ENCODE assay signal across 20 cellular contexts in the genomic region with DNA sequence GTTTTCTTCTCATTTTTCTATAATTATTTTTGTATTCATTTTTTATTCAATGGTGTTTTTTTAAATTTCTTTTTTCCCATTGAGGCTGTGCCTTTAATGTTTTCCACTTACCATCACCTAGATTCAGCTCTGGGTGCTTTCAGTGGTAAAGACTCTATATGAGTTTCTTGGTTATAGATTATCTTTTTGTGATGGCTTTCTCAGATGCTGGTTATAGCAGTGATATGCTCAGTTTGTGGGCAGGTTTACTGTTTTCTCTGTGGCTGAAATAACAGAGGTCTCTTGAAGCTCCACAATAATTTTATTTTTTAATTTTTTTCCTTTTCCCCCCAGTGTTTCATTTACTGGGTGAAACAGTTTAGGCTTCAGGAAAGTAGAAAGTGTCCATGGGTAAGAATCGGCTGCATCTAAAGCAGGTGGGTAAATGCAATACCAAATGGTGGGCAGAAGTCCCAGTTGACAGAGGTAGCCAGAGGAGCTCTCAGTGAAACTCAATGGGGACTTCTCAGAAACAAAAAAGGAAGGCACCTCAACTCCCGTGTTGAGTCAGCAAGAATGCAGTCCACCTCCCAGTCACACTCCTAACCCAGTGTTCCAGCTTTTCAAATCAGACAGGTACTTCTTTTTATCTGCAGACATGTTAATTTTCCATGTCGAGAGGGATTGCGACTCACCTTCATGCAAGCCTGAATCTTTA.
DNase-seq lines count a peak whose midpoint lies in the region; ATAC-seq, FAIRE-seq and TF ChIP-seq lines count a peak whose summit lies in the region.
"Had no signal": no experiment of that assay in that cellular context is flagged by ENCODE, and none has a peak within 500 bp of the region (broad histone marks: within the 10 kb centered on the region; RNA-seq: fewer than 3 reads in every experiment).

No MANE protein-coding gene starts in this region.

- intact Hi-C loops in kidney (cut with DNase I) = no loop called here
- intact Hi-C loops in activated T-helper 2 cell treated with anti-CD3 and anti-CD28 coated beads, Interferon-gamma antibody, Interleukin-2, Interleukin-4, amounts not matched to agents 10 μg/mL and 5 μg/mL and 100 μg/mL, durations not matched to agents 14 hours and 24 hours and 36 hours (cut with micrococcal nuclease) = no loop called here

- WGBS in endodermal cell (ENCODE audit: insufficient coverage in 1 of 2, insufficient read length in 1 of 2), 2 experiments = 84 to 91% methylated on average over 4 of the region's 4 CpGs

- no peak overlapping the region for H3K27ac Mint-ChIP-seq in activated T-helper 2 cell treated with anti-CD3 and anti-CD28 coated beads, Interferon-gamma antibody, Interleukin-2, Interleukin-4, amounts not matched to agents 10 μg/mL and 5 μg/mL and 100 μg/mL, durations not matched to agents 14 hours and 24 hours and 36 hours
- no peak overlapping the region for H3K27ac Mint-ChIP-seq in endodermal cell

- H3K36me3 ChIP-seq in OCI-LY3 (replicated peaks; ENCODE audit: low read depth, low read length) = no peaks in the 10 kb centered on the region
- no peaks in the 10 kb centered on the region for H3K36me3 ChIP-seq in kidney (ENCODE audit: control insufficient read depth in 1 of 2, insufficient read depth in 2 of 2, low read length in 2 of 2)
- H3K36me3 ChIP-seq in endodermal cell (ENCODE audit: control insufficient read depth, insufficient read depth, low read length) = no peaks in the 10 kb centered on the region

- no peaks in the 10 kb centered on the region for H4K20me1 ChIP-seq in OCI-LY3 (ENCODE audit: insufficient read depth, low read length)

- H2AFZ ChIP-seq in OCI-LY3 (ENCODE audit: low read depth, low read length) = no peak overlapping the region

- TF ChIP-seq CTCF in OCI-LY3 (IDR thresholded peaks at IDR 0.05; ENCODE audit: low read depth, low read length) (no peak), kidney (IDR thresholded peaks at IDR 0.05; ENCODE audit: borderline replicate concordance, extremely low read depth, insufficient read depth) (no peak), endodermal cell (conservative IDR thresholded peaks at IDR 0.05) (no peak)

- no peaks in the 10 kb centered on the region for H3K36me3 Mint-ChIP-seq in activated T-helper 2 cell treated with anti-CD3 and anti-CD28 coated beads, Interferon-gamma antibody, Interleukin-2, Interleukin-4, amounts not matched to agents 10 μg/mL and 5 μg/mL and 100 μg/mL, durations not matched to agents 14 hours and 24 hours and 36 hours (ENCODE audit: low read depth)
- H3K36me3 Mint-ChIP-seq in endodermal cell (ENCODE audit: low read depth) = no peaks in the 10 kb centered on the region

- no peak overlapping the region for H3K4me3 ChIP-seq in OCI-LY3 (ENCODE audit: low read length)
- no peak overlapping the region for H3K4me3 ChIP-seq in kidney (ENCODE audit: low read length in 2 of 2)
- no peak overlapping the region for H3K4me3 ChIP-seq in endodermal cell (ENCODE audit: low read length)

- H3K27ac ChIP-seq in OCI-LY3 (ENCODE audit: low read length) (no peak overlapping the region), kidney (ENCODE audit: low read depth in 2 of 2, low read length in 2 of 2) (no peak overlapping the region), endodermal cell (ENCODE audit: low read depth, low read length) (no peak overlapping the region)

- no peaks in the 10 kb centered on the region for H3K4me1 Mint-ChIP-seq in activated T-helper 2 cell treated with anti-CD3 and anti-CD28 coated beads, Interferon-gamma antibody, Interleukin-2, Interleukin-4, amounts not matched to agents 10 μg/mL and 5 μg/mL and 100 μg/mL, durations not matched to agents 14 hours and 24 hours and 36 hours (ENCODE audit: low read depth)
- H3K4me1 Mint-ChIP-seq in endodermal cell = no peaks in the 10 kb centered on the region

- no peaks in the 10 kb centered on the region for H3K9me3 Mint-ChIP-seq in activated T-helper 2 cell treated with anti-CD3 and anti-CD28 coated beads, Interferon-gamma antibody, Interleukin-2, Interleukin-4, amounts not matched to agents 10 μg/mL and 5 μg/mL and 100 μg/mL, durations not matched to agents 14 hours and 24 hours and 36 hours
- H3K9me3 Mint-ChIP-seq in endodermal cell = no peaks in the 10 kb centered on the region

- H3K4me1 ChIP-seq in OCI-LY3 (ENCODE audit: low read length) (peaks cover 13% of the 10 kb centered on the region), kidney (ENCODE audit: control insufficient read depth in 1 of 2, insufficient read depth in 1 of 2, low read depth in 1 of 2, low read length in 2 of 2) (no peaks in the 10 kb centered on the region), endodermal cell (ENCODE audit: control insufficient read depth, insufficient read depth, low read length) (no peaks in the 10 kb centered on the region)

- H3K27me3 ChIP-seq in OCI-LY3 (ENCODE audit: low read depth, low read length) (no peaks in the 10 kb centered on the region), endodermal cell (ENCODE audit: control insufficient read depth, insufficient read depth, low read length, poor library complexity, severe bottlenecking) (no peaks in the 10 kb centered on the region)

- H3K79me2 ChIP-seq in OCI-LY3 (ENCODE audit: low read length) = no peaks in the 10 kb centered on the region

- H3K9ac ChIP-seq in OCI-LY3 (ENCODE audit: low read length) (no peak overlapping the region), kidney (ENCODE audit: low read length in 2 of 2) (no peak overlapping the region), endodermal cell (ENCODE audit: extremely low read depth, low read length, poor library complexity, severe bottlenecking) (no peak overlapping the region)

- peak overlapping the region; percentile 32; the same call in 1 of the 2 replicates for H3K4me2 ChIP-seq in OCI-LY3 (ENCODE audit: low read length)

- DNase-seq in kidney (no peak), endodermal cell (no peak)
- DNase-seq in activated T-helper 2 cell treated with anti-CD3 and anti-CD28 coated beads, Interferon-gamma antibody, Interleukin-2, Interleukin-4, amounts not matched to agents 10 μg/mL and 5 μg/mL and 100 μg/mL, durations not matched to agents 14 hours and 24 hours and 36 hours (ENCODE audit: low spot score) = no peak
- DNase-seq: C1 segment of cervical spinal cord, DND-41, GOT3, KBM-7, NCI-H1436 treated with DMSO at 0.1 percent for 48 hours, NCI-H2029 treated with DMSO at 0.1 percent for 48 hours, NCI-H2227 treated with DMSO at 0.1 percent for 48 hours, NCI-H524 treated with DMSO at 0.1 percent for 48 hours, SHP77, T-helper 1 cell, T1000 had no signal

- no peaks in the 10 kb centered on the region for H3K27me3 Mint-ChIP-seq in activated T-helper 2 cell treated with anti-CD3 and anti-CD28 coated beads, Interferon-gamma antibody, Interleukin-2, Interleukin-4, amounts not matched to agents 10 μg/mL and 5 μg/mL and 100 μg/mL, durations not matched to agents 14 hours and 24 hours and 36 hours (ENCODE audit: low read depth)
- H3K27me3 Mint-ChIP-seq in endodermal cell (ENCODE audit: insufficient read depth) = no peaks in the 10 kb centered on the region

- H3K9me3 ChIP-seq in OCI-LY3 (ENCODE audit: insufficient read depth, low read length) = no peaks in the 10 kb centered on the region
- H3K9me3 ChIP-seq in kidney (ENCODE audit: control insufficient read depth in 1 of 2, low read length in 2 of 2) = no peaks in the 10 kb centered on the region
- no peaks in the 10 kb centered on the region for H3K9me3 ChIP-seq in endodermal cell (ENCODE audit: control insufficient read depth, low read length)

- FAIRE-seq in kidney (lab: Jason Lieb, UNC) = no peak
- FAIRE-seq: GM12892 had no signal

- no peak overlapping the region for H3K4me3 Mint-ChIP-seq in activated T-helper 2 cell treated with anti-CD3 and anti-CD28 coated beads, Interferon-gamma antibody, Interleukin-2, Interleukin-4, amounts not matched to agents 10 μg/mL and 5 μg/mL and 100 μg/mL, durations not matched to agents 14 hours and 24 hours and 36 hours (ENCODE audit: low read depth)
- H3K4me3 Mint-ChIP-seq in endodermal cell = no peak overlapping the region

- peak; percentile 53 for ATAC-seq in GM19025 (IDR thresholded peaks at IDR 0.05; ENCODE audit: low read depth, unreplicated experiment)
- ATAC-seq in HG02623 (IDR thresholded peaks at IDR 0.05; ENCODE audit: unreplicated experiment) = peak; percentile 84
- peak; percentile 79 for ATAC-seq in HG03039 (IDR thresholded peaks at IDR 0.05; ENCODE audit: unreplicated experiment)
- ATAC-seq: SK-N-SH treated with all-trans-retinoic acid at 6 μM for 48 hours had no signal
